ENCODE assay signal across 1 cellular context in the genomic region with DNA sequence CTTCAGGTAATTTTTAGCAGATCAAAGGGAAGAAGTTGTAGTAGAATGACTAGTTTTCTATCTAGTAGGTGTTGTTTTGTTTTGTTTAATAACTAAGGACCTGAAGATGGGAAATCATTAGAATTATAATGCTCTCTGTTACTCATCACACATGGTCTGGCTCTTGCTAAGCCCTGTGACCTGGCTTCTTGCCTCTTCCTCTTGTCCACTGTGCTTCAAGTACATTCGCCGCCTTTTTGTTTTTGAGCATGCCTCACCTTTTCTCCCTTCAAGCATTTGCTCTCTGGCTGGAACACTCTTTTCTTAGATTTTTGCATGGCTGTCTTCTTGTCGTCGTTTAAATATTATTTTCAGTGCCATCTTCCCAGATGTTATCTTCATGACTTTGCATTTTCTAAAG.
TF ChIP-seq lines count a peak whose summit lies in the region.

No MANE protein-coding gene starts in this region.

TF ChIP-seq in WTC11, 78 proteins besides CTCF, POLR2A, EP300 and RAD21 (continued from another document):
- TF ChIP-seq, protein P1, sequence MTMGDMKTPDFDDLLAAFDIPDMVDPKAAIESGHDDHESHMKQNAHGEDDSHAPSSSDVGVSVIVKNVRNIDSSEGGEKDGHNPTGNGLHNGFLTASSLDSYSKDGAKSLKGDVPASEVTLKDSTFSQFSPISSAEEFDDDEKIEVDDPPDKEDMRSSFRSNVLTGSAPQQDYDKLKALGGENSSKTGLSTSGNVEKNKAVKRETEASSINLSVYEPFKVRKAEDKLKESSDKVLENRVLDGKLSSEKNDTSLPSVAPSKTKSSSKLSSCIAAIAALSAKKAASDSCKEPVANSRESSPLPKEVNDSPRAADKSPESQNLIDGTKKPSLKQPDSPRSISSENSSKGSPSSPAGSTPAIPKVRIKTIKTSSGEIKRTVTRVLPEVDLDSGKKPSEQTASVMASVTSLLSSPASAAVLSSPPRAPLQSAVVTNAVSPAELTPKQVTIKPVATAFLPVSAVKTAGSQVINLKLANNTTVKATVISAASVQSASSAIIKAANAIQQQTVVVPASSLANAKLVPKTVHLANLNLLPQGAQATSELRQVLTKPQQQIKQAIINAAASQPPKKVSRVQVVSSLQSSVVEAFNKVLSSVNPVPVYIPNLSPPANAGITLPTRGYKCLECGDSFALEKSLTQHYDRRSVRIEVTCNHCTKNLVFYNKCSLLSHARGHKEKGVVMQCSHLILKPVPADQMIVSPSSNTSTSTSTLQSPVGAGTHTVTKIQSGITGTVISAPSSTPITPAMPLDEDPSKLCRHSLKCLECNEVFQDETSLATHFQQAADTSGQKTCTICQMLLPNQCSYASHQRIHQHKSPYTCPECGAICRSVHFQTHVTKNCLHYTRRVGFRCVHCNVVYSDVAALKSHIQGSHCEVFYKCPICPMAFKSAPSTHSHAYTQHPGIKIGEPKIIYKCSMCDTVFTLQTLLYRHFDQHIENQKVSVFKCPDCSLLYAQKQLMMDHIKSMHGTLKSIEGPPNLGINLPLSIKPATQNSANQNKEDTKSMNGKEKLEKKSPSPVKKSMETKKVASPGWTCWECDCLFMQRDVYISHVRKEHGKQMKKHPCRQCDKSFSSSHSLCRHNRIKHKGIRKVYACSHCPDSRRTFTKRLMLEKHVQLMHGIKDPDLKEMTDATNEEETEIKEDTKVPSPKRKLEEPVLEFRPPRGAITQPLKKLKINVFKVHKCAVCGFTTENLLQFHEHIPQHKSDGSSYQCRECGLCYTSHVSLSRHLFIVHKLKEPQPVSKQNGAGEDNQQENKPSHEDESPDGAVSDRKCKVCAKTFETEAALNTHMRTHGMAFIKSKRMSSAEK (CRISPR knock-in tag; IDR thresholded peaks at IDR 0.05; ENCODE audit: borderline replicate concordance), result no peak
- no peak for TF ChIP-seq CREM (CRISPR knock-in tag; IDR thresholded peaks at IDR 0.05)
- no peak for TF ChIP-seq GTF2I (CRISPR knock-in tag; conservative IDR thresholded peaks at IDR 0.05)
TF ChIP-seq in WTC11: peak in this region for 0.
